ENCODE assay signal across 13 cellular contexts in the genomic region with DNA sequence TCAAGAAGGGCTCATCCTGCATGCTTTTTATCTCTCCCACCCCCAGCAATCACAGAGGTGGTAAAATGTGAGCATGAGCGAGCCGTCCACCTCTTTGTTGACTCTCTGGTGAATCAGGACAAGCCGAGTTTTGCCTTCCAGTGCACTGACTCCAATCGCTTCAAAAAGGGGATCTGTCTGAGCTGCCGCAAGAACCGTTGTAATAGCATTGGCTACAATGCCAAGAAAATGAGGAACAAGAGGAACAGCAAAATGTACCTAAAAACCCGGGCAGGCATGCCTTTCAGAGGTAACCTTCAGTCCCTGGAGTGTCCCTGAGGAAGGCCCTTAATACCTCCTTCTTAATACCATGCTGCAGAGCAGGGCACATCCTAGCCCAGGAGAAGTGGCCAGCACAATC. TPM values are rescaled to one million over a fixed set of nuclear protein-coding genes. Genes with fewer than 3 reads are reported as not detected.
"Had no signal": no experiment of that assay in that cellular context is flagged by ENCODE, and none has a peak within 500 bp of the region (broad histone marks: within the 10 kb centered on the region; RNA-seq: fewer than 3 reads in every experiment).

No MANE protein-coding gene starts in this region.

- H3K36me3 Mint-ChIP-seq: activated naive CD8-positive, alpha-beta T cell treated with anti-CD3 and anti-CD28 coated beads, Interleukin-2, amount 10 ng/mL, durations not matched to agents 7 days and 5 days; natural killer cell had no signal

- H3K27ac Mint-ChIP-seq: activated naive CD8-positive, alpha-beta T cell treated with anti-CD3 and anti-CD28 coated beads, Interleukin-2, amount 10 ng/mL, durations not matched to agents 7 days and 5 days; activated T-helper 1 cell treated with anti-CD3 and anti-CD28 coated beads, Interleukin-12 subunit alpha, Interleukin-12 subunit beta, Interleukin-2, Interleukin-4 antibody, amounts not matched to agents 30 ng/mL and 10 ng/mL and 1 ng/mL, durations not matched to agents 14 hours and 24 hours and 36 hours; natural killer cell had no signal

- H3K9me3 Mint-ChIP-seq: activated naive CD8-positive, alpha-beta T cell treated with anti-CD3 and anti-CD28 coated beads, Interleukin-2, amount 10 ng/mL, durations not matched to agents 7 days and 5 days; activated T-helper 1 cell treated with anti-CD3 and anti-CD28 coated beads, Interleukin-12 subunit alpha, Interleukin-12 subunit beta, Interleukin-2, Interleukin-4 antibody, amounts not matched to agents 30 ng/mL and 10 ng/mL and 1 ng/mL, durations not matched to agents 14 hours and 24 hours and 36 hours; natural killer cell had no signal

- ATAC-seq: activated CD4-positive, CD25-positive, alpha-beta regulatory T cell treated with anti-CD3 and anti-CD28 coated beads, Interleukin-2, amount 50 U/mL, for 24 hours; left ventricle myocardium superior; natural killer cell had no signal

- H3K4me1 Mint-ChIP-seq: activated naive CD8-positive, alpha-beta T cell treated with anti-CD3 and anti-CD28 coated beads, Interleukin-2, amount 10 ng/mL, durations not matched to agents 7 days and 5 days; natural killer cell had no signal

- DNase-seq: activated CD4-positive, alpha-beta T cell treated with anti-CD3 and anti-CD28 coated beads, Interleukin-2, amount 50 U/mL, for 1 hour; activated naive CD4-positive, alpha-beta T cell; activated naive CD8-positive, alpha-beta T cell treated with anti-CD3 and anti-CD28 coated beads, Interleukin-2, amount 10 ng/mL, durations not matched to agents 7 days and 5 days; brain microvascular endothelial cell; effector CD8-positive, alpha-beta T cell; esophagus squamous epithelium; hypothalamus; left ventricle myocardium superior; mesenchymal stem cell; natural killer cell; stimulated activated CD4-positive, alpha-beta T cell treated with anti-CD3 and anti-CD28 coated beads, Interleukin-1b, Interleukin-23, amount 100 ng/mL, for 48 hours had no signal

- H3K4me3 Mint-ChIP-seq: activated naive CD8-positive, alpha-beta T cell treated with anti-CD3 and anti-CD28 coated beads, Interleukin-2, amount 10 ng/mL, durations not matched to agents 7 days and 5 days; activated T-helper 1 cell treated with anti-CD3 and anti-CD28 coated beads, Interleukin-12 subunit alpha, Interleukin-12 subunit beta, Interleukin-2, Interleukin-4 antibody, amounts not matched to agents 30 ng/mL and 10 ng/mL and 1 ng/mL, durations not matched to agents 14 hours and 24 hours and 36 hours; natural killer cell had no signal

RNA-seq across cellular contexts. Expression of gene LIPG, which starts 19.5 kb away (rescaled TPM):
- total RNA-seq: left ventricle myocardium superior had no signal
